ENCODE assay signal across 18 cellular contexts in the genomic region with DNA sequence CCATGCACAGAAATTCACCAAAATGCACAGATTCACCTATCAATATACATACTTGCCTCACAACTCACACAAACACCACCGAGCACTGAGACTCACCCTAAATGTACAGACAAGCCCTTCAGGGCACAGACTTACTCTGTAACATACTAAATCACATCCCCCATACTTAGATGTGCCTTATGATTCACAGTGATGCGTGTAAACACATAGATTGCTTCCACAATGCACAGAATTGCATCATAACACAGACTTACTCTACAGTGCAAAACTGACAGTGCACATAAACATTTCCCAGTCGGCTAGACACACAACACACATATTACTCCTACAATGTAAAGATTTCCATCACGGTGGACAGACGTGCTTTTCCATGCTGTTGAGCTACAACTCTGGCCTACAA. TPM values are rescaled to one million over a fixed set of nuclear protein-coding genes. Genes with fewer than 3 reads are reported as not detected.
DNase-seq lines count a peak whose midpoint lies in the region; ATAC-seq, FAIRE-seq and TF ChIP-seq lines count a peak whose summit lies in the region.
"Had no signal": no experiment of that assay in that cellular context is flagged by ENCODE, and none has a peak within 500 bp of the region (broad histone marks: within the 10 kb centered on the region; RNA-seq: fewer than 3 reads in every experiment).

No MANE protein-coding gene starts in this region.

- no peak overlapping the region for H3K27ac ChIP-seq in PC-3 (ENCODE audit: low read length)
- no peak overlapping the region for H3K27ac ChIP-seq in K562 (ENCODE audit: extremely low read depth, low read depth, low read length)
- peak overlapping the region; percentile 29 for H3K27ac ChIP-seq in keratinocyte (ENCODE audit: control insufficient read depth, insufficient read depth, low read length)
- H3K27ac ChIP-seq: 22Rv1 had no signal

- H3F3A ChIP-seq in PC-3 (ENCODE audit: low read length, unreplicated experiment), result no peaks in the 10 kb centered on the region

- WGBS in K562 (ENCODE audit: insufficient coverage, low coverage, missing lambda C conversion rate), result 0% methylated on average over 3 of the region's 5 CpGs

- TF ChIP-seq CTCF in PC-3 (conservative IDR thresholded peaks at IDR 0.05; ENCODE audit: low read depth, low read length) (no peak), K562 (IDR thresholded peaks at IDR 0.05 in 2 of 3, conservative IDR thresholded peaks at IDR 0.05 in 1 of 3; ENCODE audit: insufficient read depth in 2 of 3, low read depth in 1 of 3, low read length in 3 of 3) (no peak), keratinocyte (optimal IDR thresholded peaks at IDR 0.05 in 1 of 3, IDR thresholded peaks at IDR 0.05 in 1 of 3, conservative IDR thresholded peaks at IDR 0.05 in 1 of 3; ENCODE audit: extremely low read depth in 1 of 3, insufficient read depth in 2 of 3, low read length in 3 of 3) (no peak)

- no peaks in the 10 kb centered on the region for H3K9me1 ChIP-seq in K562 (ENCODE audit: control insufficient read depth, insufficient read depth, low read length)
- H3K9me1 ChIP-seq in keratinocyte (ENCODE audit: control insufficient read depth, extremely low read depth, insufficient read depth, low read length), result no peaks in the 10 kb centered on the region

- no peak for TF ChIP-seq RAD21 in K562 (CRISPR knock-in tag; conservative IDR thresholded peaks at IDR 0.05 in 1 of 2, IDR thresholded peaks at IDR 0.05 in 1 of 2)

- BruUV-seq in PC-3 (replicated peaks; lab: Mats Ljungman, UMichigan), result no TSS peak
- no TSS peak for BruUV-seq in K562 (replicated peaks; lab: Mats Ljungman, UMichigan)

- in situ Hi-C loops in K562 (cut with MboI), result no loop called here

- no peaks in the 10 kb centered on the region for H3K9me2 ChIP-seq in PC-3 (replicated peaks; ENCODE audit: low read length)

- intact Hi-C loops in PC-3 (cut with micrococcal nuclease) (no loop called here), K562 (cut with micrococcal nuclease) (no loop called here), Right ventricle myocardium inferior (cut with DNase I) (no loop called here)

- FAIRE-seq in K562 (lab: Jason Lieb, UNC) (no peak), keratinocyte (lab: Jason Lieb, UNC) (no peak)
- FAIRE-seq: GM18507, H54 had no signal

- H3K4me3 ChIP-seq in PC-3 (ENCODE audit: low read length), result no peak overlapping the region
- no peak overlapping the region for H3K4me3 ChIP-seq in K562
- H3K4me3 ChIP-seq in keratinocyte (ENCODE audit: control insufficient read depth in 2 of 3, extremely low read depth in 1 of 3, insufficient read depth in 2 of 3, low read depth in 1 of 3, low read length in 3 of 3), result no peak overlapping the region

- H3K4me1 ChIP-seq in PC-3 (ENCODE audit: insufficient read depth, low read length) (no peaks in the 10 kb centered on the region), K562 (replicated peaks in 1 of 2; ENCODE audit: control insufficient read depth in 2 of 2, insufficient read depth in 2 of 2, low read length in 2 of 2) (no peaks in the 10 kb centered on the region), keratinocyte (ENCODE audit: control insufficient read depth, extremely low read depth, insufficient read depth, low read length) (no peaks in the 10 kb centered on the region)

- H3K4me2 ChIP-seq in PC-3 (ENCODE audit: low read length) (no peak overlapping the region), K562 (ENCODE audit: insufficient read depth, low read length) (no peak overlapping the region), keratinocyte (ENCODE audit: control insufficient read depth, extremely low read depth, insufficient read depth, low read depth, low read length) (peak overlapping the region; percentile 2)

- ATAC-seq in PC-3, result no peak; the same call in 1 of the 2 replicates
- ATAC-seq in K562, result no peak
- no peak for ATAC-seq in Right ventricle myocardium inferior
- ATAC-seq: CD8-positive, alpha-beta T cell; Panc1 had no signal

- TF ChIP-seq EP300 in K562 (IDR thresholded peaks at IDR 0.05; ENCODE audit: low read length), result no peak

- CTCF ChIA-PET in PC-3 (lab: Charles Lee) (no interaction called here), K562 (lab: Yijun Ruan, JAX; ENCODE audit: low intra/inter-chr PET ratio) (no interaction called here)

- H3K27me3 ChIP-seq in PC-3 (ENCODE audit: low read length) (peaks cover 7% of the 10 kb centered on the region; the same call in 1 of the 2 replicates), K562 (ENCODE audit: control insufficient read depth in 2 of 2, insufficient read depth in 2 of 2, low read length in 2 of 2) (no peaks in the 10 kb centered on the region; a peak in 1 of 5 replicates), keratinocyte (ENCODE audit: control insufficient read depth, extremely low read depth, insufficient read depth, low read length) (no peaks in the 10 kb centered on the region)

- H2AFZ ChIP-seq in PC-3 (ENCODE audit: low read length), result no peak overlapping the region
- no peak overlapping the region for H2AFZ ChIP-seq in K562 (ENCODE audit: low read depth, low read length)
- H2AFZ ChIP-seq in keratinocyte (ENCODE audit: control insufficient read depth, low read length), result no peak overlapping the region

- H3K9me3 ChIP-seq in PC-3 (ENCODE audit: low read length) (no peaks in the 10 kb centered on the region), K562 (replicated peaks; ENCODE audit: control insufficient read depth, insufficient read depth, low read depth, low read length) (no peaks in the 10 kb centered on the region), keratinocyte (ENCODE audit: control insufficient read depth, low read depth, low read length) (no peaks in the 10 kb centered on the region)

- no peak overlapping the region for H3K9ac ChIP-seq in PC-3 (ENCODE audit: low read length)
- H3K9ac ChIP-seq in K562 (ENCODE audit: insufficient read depth in 1 of 2, low read depth in 2 of 2, low read length in 2 of 2), result no peak overlapping the region
- H3K9ac ChIP-seq in keratinocyte (ENCODE audit: control insufficient read depth, extremely low read depth, insufficient read depth, low read length), result no peak overlapping the region

- H3K36me3 ChIP-seq in PC-3 (ENCODE audit: low read depth, low read length) (no peaks in the 10 kb centered on the region), K562 (ENCODE audit: control insufficient read depth, insufficient read depth, low read length) (no peaks in the 10 kb centered on the region), keratinocyte (ENCODE audit: control insufficient read depth in 2 of 2, extremely low read depth in 1 of 2, insufficient read depth in 2 of 2, low read length in 2 of 2) (no peaks in the 10 kb centered on the region)

- no peaks in the 10 kb centered on the region for H3K79me2 ChIP-seq in PC-3 (ENCODE audit: low read length)
- H3K79me2 ChIP-seq in K562 (ENCODE audit: control insufficient read depth, insufficient read depth, low read length), result no peaks in the 10 kb centered on the region
- H3K79me2 ChIP-seq in keratinocyte (ENCODE audit: control insufficient read depth, insufficient read depth, low read length), result no peaks in the 10 kb centered on the region

- H4K20me1 ChIP-seq in PC-3 (ENCODE audit: low read length) (no peaks in the 10 kb centered on the region), K562 (replicated peaks; ENCODE audit: control insufficient read depth, insufficient read depth, low read length) (no peaks in the 10 kb centered on the region), keratinocyte (ENCODE audit: control insufficient read depth, extremely low read depth, insufficient read depth, low read length) (no peaks in the 10 kb centered on the region)

- peak; percentile 1 for DNase-seq in DMS53 (lab: John Stamatoyannopoulos, UW)
- no peak for DNase-seq in DMS53 treated with DMSO at 0.1 percent for 48 hours (lab: John Stamatoyannopoulos, UW; ENCODE audit: unreplicated experiment)
- DNase-seq in PC-3, result peak; percentile 31
- no peak for DNase-seq in K562 (ENCODE audit: extremely low read depth in 1 of 4, low spot score in 3 of 4)
- no peak for DNase-seq in keratinocyte (ENCODE audit: low read depth, low spot score)
- no peak for DNase-seq in Right ventricle myocardium inferior (ENCODE audit: missing footprints)
- DNase-seq in SIG-M5 treated with dmso at 0.1 percent for 504 hours (lab: John Stamatoyannopoulos, UW; ENCODE audit: unreplicated experiment), result no peak
- DNase-seq in NCI-H82 (lab: John Stamatoyannopoulos, UW), result no peak
- DNase-seq: CD8-positive, alpha-beta T cell; NCI-H146; NCI-H226; NCI-H69; SIG-M5 had no signal

- TF ChIP-seq POLR2A in K562 (conservative IDR thresholded peaks at IDR 0.05), result no peak

- POLR2A ChIA-PET in PC-3 (lab: Charles Lee; ENCODE audit: unreplicated experiment), result no interaction called here
- POLR2A ChIA-PET in K562 (lab: Yijun Ruan, JAX), result no interaction called here

- dilution Hi-C loops in keratinocyte (cut with MboI; ENCODE audit: extremely low pct_ligation_motif_present, low sequenced_read_pairs), result no loop called here

RNA-seq across cellular contexts. Expression of gene LINC00632, which starts 6.2 kb away (rescaled TPM):
- total RNA-seq in PC-3 (2014; rRNA removed) (15.4 and 16.0 TPM in 2 replicates), K562 (2014; rRNA removed) (not detected in 2 replicates), K562 (2014; rRNA removed; fragmentation: Illumina TruSeq; extraction: Trizol) (not detected in 2 replicates), K562 (2015; rRNA removed; fragmentation: Illumina TruSeq; extraction: Trizol) (not detected in 2 replicates), K562 (2021) (0.20 and 0.47 TPM in 2 replicates), Right ventricle myocardium inferior (187 TPM)
- not detected in 2 replicates for total RNA-seq in K562 (2011; cell fraction: chromatin; rRNA removed; ENCODE audit: low replicate concordance)
- not detected in 2 replicates for total RNA-seq in K562 (2011; cell fraction: nucleolus; rRNA removed)
- not detected in 2 replicates for total RNA-seq in K562 (2011; cell fraction: nucleoplasm; rRNA removed)
- polyA plus RNA-seq in K562 (2011; rRNA removed) (0.06 TPM in 1 of 2 replicates, not detected in the other), K562 (2014; fragmentation: Illumina TruSeq; extraction: Trizol) (not detected in 2 replicates), K562 (2014; fragmentation: Nextera tagmentation; extraction: Ambion mirVana) (not detected), K562 (2014; rRNA removed) (not detected in 2 replicates), keratinocyte (2.2 to 4.5 TPM (median 3.0 TPM) in 3 replicates)
- 0.07 and 0.10 TPM in 2 replicates for polyA plus RNA-seq in K562 (2011; cell fraction: cytosol; rRNA removed)
- under 0.01 TPM in 1 of 2 replicates, not detected in the other for polyA plus RNA-seq in K562 (2011; cell fraction: nucleus; rRNA removed)
- polyA plus RNA-seq in K562 (2012), result 0.72 TPM in 1 of 2 replicates, not detected in the other
- not detected in 2 replicates for polyA minus RNA-seq in K562 (2011; rRNA and poly(A)+ RNA removed)
- polyA minus RNA-seq in K562 (2011; cell fraction: cytosol; rRNA and poly(A)+ RNA removed), result not detected in 2 replicates
- not detected in 2 replicates for polyA minus RNA-seq in K562 (2011; cell fraction: nucleus; rRNA and poly(A)+ RNA removed)
- polyA plus RNA-seq in keratinocyte (2011; ENCODE audit: low read depth), result 0.22 TPM
- 3.8 and 7.0 TPM in 2 replicates for polyA plus RNA-seq in keratinocyte (2011; cell fraction: cytosol; rRNA removed)
- 0.76 and 1.1 TPM in 2 replicates for polyA plus RNA-seq in keratinocyte (2011; cell fraction: nucleus; rRNA removed)
- polyA plus RNA-seq in keratinocyte (2012; ENCODE audit: low replicate concordance), result 1.1 and 1.6 TPM in 2 replicates
- 0.16 to 2.3 TPM (median 1.4 TPM) in 3 replicates for polyA minus RNA-seq in keratinocyte
- not detected for polyA minus RNA-seq in keratinocyte (2011; cell fraction: cytosol; rRNA and poly(A)+ RNA removed)
- 0.21 and 1.7 TPM in 2 replicates for polyA minus RNA-seq in keratinocyte (2011; cell fraction: nucleus; rRNA and poly(A)+ RNA removed)
- total RNA-seq: HT-29 had no signal

Comparison
In these comparisons a context has a peak if more than half of its experiments do, and no peak if none do; other contexts are left out.
1. DNase-seq: peak in DMS53 (single experiment) and PC-3 (single experiment); none in DMS53 treated with DMSO at 0.1 percent for 48 hours (single experiment), K562 (0 of 4), keratinocyte (single experiment), Right ventricle myocardium inferior (single experiment), SIG-M5 treated with dmso at 0.1 percent for 504 hours (single experiment) and NCI-H82 (single experiment).
2. RNA of gene LINC00632, which starts 6.2 kb away (total RNA-seq): 187 TPM in Right ventricle myocardium inferior (single experiment) and 15.4 to 16.0 TPM in PC-3; 0.20 to 0.47 TPM in K562; every median in the first group is over 10 times any median in the second.